11 cellular contexts compared by ENCODE assay signal in the genomic region with DNA sequence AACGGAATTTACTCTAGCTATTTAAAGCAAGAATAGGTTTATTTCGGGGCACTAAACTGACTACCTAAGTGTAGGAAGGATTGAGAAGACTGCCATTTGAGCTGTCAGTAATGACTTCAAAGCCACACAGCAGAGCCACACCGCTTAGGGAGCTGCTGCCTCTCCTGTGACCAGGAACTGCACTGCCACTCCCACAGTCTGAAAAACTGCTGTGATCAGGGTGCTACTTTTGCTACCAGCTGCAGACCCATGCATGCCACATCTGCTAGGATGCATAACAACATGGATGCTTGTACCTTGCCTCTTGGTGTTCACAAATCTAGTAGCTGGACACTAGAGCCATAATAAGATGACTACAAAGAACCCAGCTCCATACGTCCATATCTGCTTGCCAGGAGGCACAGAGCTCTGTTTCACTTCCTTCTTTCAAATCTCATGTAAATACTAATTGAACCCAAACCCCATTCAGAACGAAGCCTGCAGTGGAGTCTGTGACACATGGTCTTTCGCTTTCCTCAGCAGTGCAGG. TPM values are rescaled to one million over a fixed set of nuclear protein-coding genes. Genes with fewer than 3 reads are reported as not detected.
DNase-seq lines count a peak whose midpoint lies in the region; ATAC-seq and TF ChIP-seq lines count a peak whose summit lies in the region.
"Had no signal": no experiment of that assay in that cellular context is flagged by ENCODE, and none has a peak within 500 bp of the region (broad histone marks: within the 10 kb centered on the region; RNA-seq: fewer than 3 reads in every experiment).

No MANE protein-coding gene starts in this region.

- H3K27ac Mint-ChIP-seq in endodermal cell: no peak overlapping the region
- no peak overlapping the region for H3K27ac Mint-ChIP-seq in natural killer cell treated with Interleukin-12 subunit alpha and Interleukin-12 subunit beta and Interleukin-15 and Interleukin-18, amount 100 ng/mL, for 72 hours
- H3K27ac Mint-ChIP-seq in activated naive CD8-positive, alpha-beta T cell treated with anti-CD3 and anti-CD28 coated beads for 36 hours: no peak overlapping the region

- no peak overlapping the region for H3K27ac ChIP-seq in endodermal cell (ENCODE audit: low read depth, low read length)

- peaks cover 5% of the 10 kb centered on the region for H3K27me3 ChIP-seq in endodermal cell (ENCODE audit: control insufficient read depth, insufficient read depth, low read length, poor library complexity, severe bottlenecking)

- H3K4me1 Mint-ChIP-seq in endodermal cell: peaks cover 21% of the 10 kb centered on the region
- H3K4me1 Mint-ChIP-seq in activated T-cell treated with anti-CD3 and anti-CD28 coated beads, Interleukin-2, amount 50 U/mL, for 4 hours (ENCODE audit: low read depth): peaks cover 7% of the 10 kb centered on the region
- no peaks in the 10 kb centered on the region for H3K4me1 Mint-ChIP-seq in natural killer cell treated with Interleukin-12 subunit alpha and Interleukin-12 subunit beta and Interleukin-15 and Interleukin-18, amount 100 ng/mL, for 72 hours (ENCODE audit: low read depth in 2 of 2)
- H3K4me1 Mint-ChIP-seq in activated naive CD8-positive, alpha-beta T cell treated with anti-CD3 and anti-CD28 coated beads for 36 hours: peaks cover 9% of the 10 kb centered on the region

- no peak overlapping the region for H3K9ac ChIP-seq in endodermal cell (ENCODE audit: extremely low read depth, low read length, poor library complexity, severe bottlenecking)

- peaks cover 7% of the 10 kb centered on the region for H3K27me3 Mint-ChIP-seq in endodermal cell (ENCODE audit: insufficient read depth)
- peaks cover 37% of the 10 kb centered on the region for H3K27me3 Mint-ChIP-seq in activated T-cell treated with anti-CD3 and anti-CD28 coated beads, Interleukin-2, amount 50 U/mL, for 4 hours (ENCODE audit: low read depth)
- peaks cover 26 to 37% of the 10 kb centered on the region in 2 donors for H3K27me3 Mint-ChIP-seq in natural killer cell treated with Interleukin-12 subunit alpha and Interleukin-12 subunit beta and Interleukin-15 and Interleukin-18, amount 100 ng/mL, for 72 hours
- peaks cover 41% of the 10 kb centered on the region for H3K27me3 Mint-ChIP-seq in activated naive CD8-positive, alpha-beta T cell treated with anti-CD3 and anti-CD28 coated beads for 36 hours

- WGBS in endodermal cell (ENCODE audit: insufficient coverage in 1 of 2, insufficient read length in 1 of 2), 2 experiments: 78 to 82% methylated on average over 5 to 6 of the region's 6 CpGs

- peaks cover 5% of the 10 kb centered on the region for H3K4me1 ChIP-seq in endodermal cell (ENCODE audit: control insufficient read depth, insufficient read depth, low read length)

- H3K9me3 ChIP-seq in endodermal cell (ENCODE audit: control insufficient read depth, low read length): no peaks in the 10 kb centered on the region

- H3K4me3 ChIP-seq in endodermal cell (ENCODE audit: low read length): peak overlapping the region; percentile 90

- H3K4me3 Mint-ChIP-seq in endodermal cell: peak overlapping the region; percentile 40
- H3K4me3 Mint-ChIP-seq in activated T-cell treated with anti-CD3 and anti-CD28 coated beads, Interleukin-2, amount 50 U/mL, for 4 hours: no peak overlapping the region
- no peak overlapping the region for H3K4me3 Mint-ChIP-seq in natural killer cell treated with Interleukin-12 subunit alpha and Interleukin-12 subunit beta and Interleukin-15 and Interleukin-18, amount 100 ng/mL, for 72 hours
- H3K4me3 Mint-ChIP-seq in activated naive CD8-positive, alpha-beta T cell treated with anti-CD3 and anti-CD28 coated beads for 36 hours: no peak overlapping the region

- DNase-seq in endodermal cell (no peak), SW480 (ENCODE audit: low spot score) (no peak)
- no peak for DNase-seq in activated T-cell treated with anti-CD3 and anti-CD28 coated beads, Interleukin-2, amount 50 U/mL, for 4 hours
- no peak for DNase-seq in natural killer cell treated with Interleukin-12 subunit alpha and Interleukin-12 subunit beta and Interleukin-15 and Interleukin-18, amount 100 ng/mL, for 72 hours (ENCODE audit: low spot score)
- no peak for DNase-seq in activated naive CD8-positive, alpha-beta T cell treated with anti-CD3 and anti-CD28 coated beads for 36 hours
- DNase-seq: activated CD8-positive, alpha-beta memory T cell treated with anti-CD3 and anti-CD28 coated beads, Interleukin-2, amount 50 U/mL, for 48 hours; NCI-H187 treated with DMSO at 0.1 percent for 48 hours had no signal

- H3K9me3 Mint-ChIP-seq in endodermal cell: no peaks in the 10 kb centered on the region
- no peaks in the 10 kb centered on the region for H3K9me3 Mint-ChIP-seq in activated T-cell treated with anti-CD3 and anti-CD28 coated beads, Interleukin-2, amount 50 U/mL, for 4 hours
- H3K9me3 Mint-ChIP-seq in natural killer cell treated with Interleukin-12 subunit alpha and Interleukin-12 subunit beta and Interleukin-15 and Interleukin-18, amount 100 ng/mL, for 72 hours: no peaks in the 10 kb centered on the region
- H3K9me3 Mint-ChIP-seq in activated naive CD8-positive, alpha-beta T cell treated with anti-CD3 and anti-CD28 coated beads for 36 hours: no peaks in the 10 kb centered on the region

- no peaks in the 10 kb centered on the region for H3K36me3 ChIP-seq in endodermal cell (ENCODE audit: control insufficient read depth, insufficient read depth, low read length)

- ATAC-seq in GM18498 (IDR thresholded peaks at IDR 0.05; ENCODE audit: unreplicated experiment): peak; percentile 88
- peak; percentile 90 for ATAC-seq in GM21515 (IDR thresholded peaks at IDR 0.05; ENCODE audit: unreplicated experiment)
- peak; percentile 96 for ATAC-seq in HG03378 (IDR thresholded peaks at IDR 0.05; ENCODE audit: unreplicated experiment)
- ATAC-seq in activated T-cell treated with anti-CD3 and anti-CD28 coated beads, Interleukin-2, amount 50 U/mL, for 4 hours: no peak
- ATAC-seq in natural killer cell treated with Interleukin-12 subunit alpha and Interleukin-12 subunit beta and Interleukin-15 and Interleukin-18, amount 100 ng/mL, for 72 hours: no peak

- H3K36me3 Mint-ChIP-seq in endodermal cell (ENCODE audit: low read depth): no peaks in the 10 kb centered on the region
- no peaks in the 10 kb centered on the region for H3K36me3 Mint-ChIP-seq in activated T-cell treated with anti-CD3 and anti-CD28 coated beads, Interleukin-2, amount 50 U/mL, for 4 hours (ENCODE audit: insufficient read depth)
- H3K36me3 Mint-ChIP-seq in natural killer cell treated with Interleukin-12 subunit alpha and Interleukin-12 subunit beta and Interleukin-15 and Interleukin-18, amount 100 ng/mL, for 72 hours: peaks cover 4% of the 10 kb centered on the region
- no peaks in the 10 kb centered on the region for H3K36me3 Mint-ChIP-seq in activated naive CD8-positive, alpha-beta T cell treated with anti-CD3 and anti-CD28 coated beads for 36 hours

- no peak for TF ChIP-seq CTCF in endodermal cell (conservative IDR thresholded peaks at IDR 0.05)

RNA-seq across cellular contexts. Expression of a gene that starts 2.2 kb away (rescaled TPM):
- total RNA-seq in endodermal cell: 100 to 1,000 TPM; 112 to 144 TPM
- 47.2 TPM for polyA plus RNA-seq in endodermal cell (2013, experiment 1 of 2)
- 46.0 TPM for polyA plus RNA-seq in endodermal cell (2013, experiment 2 of 2)
- under 1 TPM; 0.24 to 0.33 (median 0.27) TPM for total RNA-seq in activated T-cell treated with anti-CD3 and anti-CD28 coated beads, Interleukin-2, amount 50 U/mL, for 4 hours
- total RNA-seq in natural killer cell treated with Interleukin-12 subunit alpha and Interleukin-12 subunit beta and Interleukin-15 and Interleukin-18, amount 100 ng/mL, for 72 hours: under 1 TPM in 1 of 2 donors, not detected in 1; 0.14 TPM
- under 1 TPM; 0.70 to 0.89 TPM for total RNA-seq in activated naive CD8-positive, alpha-beta T cell treated with anti-CD3 and anti-CD28 coated beads for 36 hours

RNA-seq across cellular contexts. Expression of a gene that starts 52.7 kb away (rescaled TPM):
- total RNA-seq in endodermal cell: not detected
- not detected for polyA plus RNA-seq in endodermal cell (2013, experiment 1 of 2)
- not detected for polyA plus RNA-seq in endodermal cell (2013, experiment 2 of 2)
- total RNA-seq in activated T-cell treated with anti-CD3 and anti-CD28 coated beads, Interleukin-2, amount 50 U/mL, for 4 hours: not detected
- total RNA-seq in natural killer cell treated with Interleukin-12 subunit alpha and Interleukin-12 subunit beta and Interleukin-15 and Interleukin-18, amount 100 ng/mL, for 72 hours: not detected
- total RNA-seq in activated naive CD8-positive, alpha-beta T cell treated with anti-CD3 and anti-CD28 coated beads for 36 hours: not detected
- total RNA-seq: Daoy had no signal

Comparison
In these comparisons a context has a peak if more than half of its experiments do, and no peak if none do; other contexts are left out.
1. ATAC-seq: peak in GM18498 (single experiment), GM21515 (single experiment) and HG03378 (single experiment); none in activated T-cell treated with anti-CD3 and anti-CD28 coated beads, Interleukin-2, amount 50 U/mL, for 4 hours (0 of 2) and natural killer cell treated with Interleukin-12 subunit alpha and Interleukin-12 subunit beta and Interleukin-15 and Interleukin-18, amount 100 ng/mL, for 72 hours (0 of 2).
2. RNA of a gene that starts 2.2 kb away (total RNA-seq): 112 to 144 TPM in endodermal cell; 0.70 to 0.89 TPM in activated naive CD8-positive, alpha-beta T cell treated with anti-CD3 and anti-CD28 coated beads for 36 hours, 0.24 to 0.33 TPM in activated T-cell treated with anti-CD3 and anti-CD28 coated beads, Interleukin-2, amount 50 U/mL, for 4 hours and 0.14 TPM in natural killer cell treated with Interleukin-12 subunit alpha and Interleukin-12 subunit beta and Interleukin-15 and Interleukin-18, amount 100 ng/mL, for 72 hours; every median in the first group is over 10 times any median in the second.